In the genomic region with DNA sequence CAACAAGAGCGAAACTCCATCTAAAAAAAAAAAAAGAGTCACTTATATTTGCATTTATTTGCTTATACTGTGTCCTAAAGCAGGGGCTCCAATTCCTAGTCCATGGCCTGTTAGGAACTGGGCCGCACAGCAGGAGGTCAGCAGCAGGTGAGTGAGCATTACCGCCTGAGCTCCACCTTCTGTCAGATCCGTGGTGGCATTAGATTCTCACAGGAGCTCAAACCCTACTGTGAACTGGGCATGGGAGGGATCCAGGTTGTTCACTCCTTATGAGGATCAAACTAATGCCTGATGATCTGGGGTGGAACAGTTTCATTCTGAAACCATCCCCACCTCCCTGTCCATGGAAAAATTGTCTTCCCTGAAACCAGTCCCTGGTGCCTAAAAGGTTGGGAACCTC, we compare ENCODE assay signal across 12 cellular contexts. TPM values are rescaled to one million over a fixed set of nuclear protein-coding genes. Genes with fewer than 3 reads are reported as not detected.
DNase-seq lines count a peak whose midpoint lies in the region; ATAC-seq and TF ChIP-seq lines count a peak whose summit lies in the region.
"Had no signal": no experiment of that assay in that cellular context is flagged by ENCODE, and none has a peak within 500 bp of the region (broad histone marks: within the 10 kb centered on the region; RNA-seq: fewer than 3 reads in every experiment).

No MANE protein-coding gene starts in this region.

- no peaks in the 10 kb centered on the region for H4K20me1 ChIP-seq in HCT116 (ENCODE audit: insufficient read depth)

- H3K9ac ChIP-seq in HCT116 (ENCODE audit: low read length) (no peak overlapping the region), adipocyte (ENCODE audit: low read length) (peak overlapping the region; percentile 48), subcutaneous abdominal adipose tissue (ENCODE audit: low read length in 5 of 5) (peak overlapping the region in 3 of 5 donors; percentile 6 to 47 (median 42))

- intact Hi-C loops in HCT116 (cut with micrococcal nuclease) (no loop called here), left lung (cut with DNase I) (no loop called here), left colon (cut with DNase I, micrococcal nuclease) (no loop called here)

- no peak for TF ChIP-seq RAD21 in HCT116 (IDR thresholded peaks at IDR 0.05; ENCODE audit: low read depth)

- no peaks in the 10 kb centered on the region for H3K9me2 ChIP-seq in HCT116 (ENCODE audit: insufficient read depth)

- H3K27me3 ChIP-seq in HCT116 (ENCODE audit: insufficient read depth, low read length) (no peaks in the 10 kb centered on the region), adipocyte (replicated peaks; ENCODE audit: control insufficient read depth, insufficient read depth, low read length) (no peaks in the 10 kb centered on the region), left lung (no peaks in the 10 kb centered on the region), subcutaneous abdominal adipose tissue (ENCODE audit: control insufficient read depth in 5 of 5, insufficient read depth in 4 of 5, low read length in 5 of 5) (no peaks in the 10 kb centered on the region)

- no peak overlapping the region for H3K27ac ChIP-seq in HCT116 (ENCODE audit: low read depth, low read length)
- H3K27ac ChIP-seq in left lung = peak overlapping the region; percentile 77 to 88
- peak overlapping the region; percentile 96 for H3K27ac ChIP-seq in subcutaneous abdominal adipose tissue (ENCODE audit: low read depth, low read length)
- H3K27ac ChIP-seq: neutrophil had no signal

- H3K79me2 ChIP-seq in HCT116 (ENCODE audit: insufficient read depth, low read length) = no peaks in the 10 kb centered on the region

- H3K9me3 ChIP-seq in HCT116 (ENCODE audit: control insufficient read depth in 1 of 2, insufficient read depth in 1 of 2, low read depth in 1 of 2, low read length in 2 of 2) (no peaks in the 10 kb centered on the region), adipocyte (ENCODE audit: control insufficient read depth, low read length) (no peaks in the 10 kb centered on the region), left lung (no peaks in the 10 kb centered on the region), subcutaneous abdominal adipose tissue (ENCODE audit: control insufficient read depth in 5 of 5, low read length in 5 of 5) (no peaks in the 10 kb centered on the region)
- H3K9me3 ChIP-seq: neutrophil had no signal

- peaks cover 48 to 53% of the 10 kb centered on the region in 2 experiments for H3K4me1 ChIP-seq in HCT116 (ENCODE audit: control insufficient read depth in 1 of 2, insufficient read depth in 2 of 2, low read length in 2 of 2)
- peaks cover 55% of the 10 kb centered on the region for H3K4me1 ChIP-seq in adipocyte (ENCODE audit: control insufficient read depth, insufficient read depth, low read length)
- peaks cover 45 to 69% of the 10 kb centered on the region in 2 donors for H3K4me1 ChIP-seq in left lung
- peaks cover 33 to 62% (median 57%) of the 10 kb centered on the region in 5 donors for H3K4me1 ChIP-seq in subcutaneous abdominal adipose tissue (ENCODE audit: control insufficient read depth in 5 of 5, insufficient read depth in 5 of 5, low read length in 5 of 5)

- no peak for DNase-seq in HCT116 (ENCODE audit: low read depth, low spot score)
- DNase-seq in adipocyte (ENCODE audit: low read depth) = no peak
- no peak for DNase-seq in left lung
- DNase-seq in mucosa of gallbladder (ENCODE audit: low spot score) = no peak
- DNase-seq in islet precursor cell = no peak
- no peak for DNase-seq in left colon
- no peak for DNase-seq in NCI-H2196 (lab: John Stamatoyannopoulos, UW; ENCODE audit: unreplicated experiment)
- DNase-seq: COR-L47, foreskin melanocyte, NCI-H2171 treated with DMSO at 0.1 percent for 48 hours had no signal

- no peak for TF ChIP-seq CTCF in HCT116 (IDR thresholded peaks at IDR 0.05 in 2 of 3, conservative IDR thresholded peaks at IDR 0.05 in 1 of 3; ENCODE audit: borderline replicate concordance in 1 of 3, insufficient read depth in 1 of 3, low read depth in 2 of 3, low read length in 2 of 3)
- no peak for TF ChIP-seq CTCF in left lung (IDR thresholded peaks at IDR 0.05)

- no TSS peak for BruUV-seq in HCT116 (replicated peaks; lab: Mats Ljungman, UMichigan)

- RAD21 ChIA-PET in HCT116 (lab: Charles Lee; ENCODE audit: low non-redundant PET in 1 of 2, low total read pairs in 2 of 2, uncharacterized antibody in 2 of 2, unreplicated experiment in 2 of 2) = no interaction called here

- no peak for ATAC-seq in HCT116
- ATAC-seq in left lung = no peak
- ATAC-seq in left colon = no peak

- H3K36me3 ChIP-seq in HCT116 (ENCODE audit: control insufficient read depth in 1 of 2, insufficient read depth in 2 of 2, low read length in 2 of 2) = no peaks in the 10 kb centered on the region
- H3K36me3 ChIP-seq in adipocyte (ENCODE audit: control insufficient read depth, insufficient read depth, low read length, severe bottlenecking) = no peaks in the 10 kb centered on the region
- H3K36me3 ChIP-seq in left lung = no peaks in the 10 kb centered on the region
- no peaks in the 10 kb centered on the region for H3K36me3 ChIP-seq in subcutaneous abdominal adipose tissue (ENCODE audit: control insufficient read depth in 5 of 5, insufficient read depth in 5 of 5, low read length in 5 of 5)
- H3K36me3 ChIP-seq: neutrophil had no signal

- CTCF ChIA-PET in HCT116 (lab: Charles Lee) = interaction anchor here (1.1 kb wide), 1 partner anchor 37 kb away, joined by 3 read pairs; no protein-coding TSS in a partner anchor

- TF ChIP-seq POLR2A in HCT116 (IDR thresholded peaks at IDR 0.05; ENCODE audit: borderline replicate concordance, extremely low read depth, insufficient read depth, insufficient read length) = no peak

- POLR2A ChIA-PET in HCT116 (lab: Charles Lee) = no interaction called here

- H3K4me2 ChIP-seq in HCT116 (ENCODE audit: low read length) = peak overlapping the region; percentile 53

- H3K4me3 ChIP-seq in HCT116 (replicated peaks in 1 of 2; ENCODE audit: low read depth in 1 of 2, low read length in 2 of 2) = no peak overlapping the region
- peak overlapping the region; percentile 63 for H3K4me3 ChIP-seq in adipocyte (ENCODE audit: low read length)
- H3K4me3 ChIP-seq in left lung = no peak overlapping the region
- no peak overlapping the region for H3K4me3 ChIP-seq in subcutaneous abdominal adipose tissue (ENCODE audit: low read depth in 1 of 5, low read length in 5 of 5)

- peak overlapping the region; percentile 64 for H2AFZ ChIP-seq in HCT116 (ENCODE audit: low read depth, low read length, poor library complexity, severe bottlenecking)

TF ChIP-seq in HCT116, 20 proteins besides CTCF, POLR2A, EP300 and RAD21 (continues in another document):
- TF ChIP-seq EGR1 (IDR thresholded peaks at IDR 0.05; ENCODE audit: low read depth) (no peak), JUND (IDR thresholded peaks at IDR 0.05) (no peak), EZH2phosphoT487 (IDR thresholded peaks at IDR 0.05; ENCODE audit: borderline replicate concordance) (no peak), ZBTB33 (IDR thresholded peaks at IDR 0.05; ENCODE audit: extremely low read depth, insufficient replicate concordance, low read length) (no peak), ATF3 (IDR thresholded peaks at IDR 0.05) (no peak), FOSL1 (IDR thresholded peaks at IDR 0.05; ENCODE audit: low read depth) (no peak), POLR2AphosphoS5 (IDR thresholded peaks at IDR 0.05; ENCODE audit: low read depth, low read length) (no peak), EZH2 (IDR thresholded peaks at IDR 0.05) (no peak), CEBPB (IDR thresholded peaks at IDR 0.05; ENCODE audit: low read depth) (no peak), ZNF274 (IDR thresholded peaks at IDR 0.05; ENCODE audit: low read depth, low read length) (no peak), SRF (IDR thresholded peaks at IDR 0.05; ENCODE audit: low read depth) (no peak), SP1 (IDR thresholded peaks at IDR 0.05; ENCODE audit: low read depth) (no peak)

RNA-seq across cellular contexts. Expression of gene ITGB3, which starts 24.9 kb away (rescaled TPM):
- total RNA-seq in HCT116 (2021; ENCODE audit: unreplicated experiment) (not detected), left lung (10 to 100 TPM in 1 of 2 donors, 1 to 10 TPM in 1; 9.4 to 10.9 TPM), mucosa of gallbladder (10.6 TPM), left colon (10 to 100 TPM in 1 of 2 donors, 1 to 10 TPM in 1; 3.2 to 11.9 TPM)
- polyA plus RNA-seq in HCT116 (2012) = 0.14 and 0.15 TPM in 2 replicates

RNA-seq across cellular contexts. Expression of gene EFCAB13, which starts 45.2 kb away (rescaled TPM):
- not detected for total RNA-seq in HCT116 (2021; ENCODE audit: unreplicated experiment)
- polyA plus RNA-seq in HCT116 (2012) = 0.10 and 0.17 TPM in 2 replicates
- total RNA-seq in left lung = 10 to 100 TPM in 1 of 2 donors, 1 to 10 TPM in 1; 7.4 to 10.3 TPM
- 10.6 TPM for total RNA-seq in mucosa of gallbladder
- 1 to 10 TPM; 3.2 to 4.0 TPM for total RNA-seq in left colon
